ENCODE assay signal across 14 cellular contexts in genomic region chr6:134902907-134903306, GRCh38.
"Had no signal": no experiment of that assay in that cellular context is flagged by ENCODE, and none has a peak within 500 bp of the region (broad histone marks: within the 10 kb centered on the region; RNA-seq: fewer than 3 reads in every experiment).

No MANE protein-coding gene starts in this region.

- H3K4me1 Mint-ChIP-seq: activated B cell treated with CpG ODN at 0.5 μM for 24 hours; central memory CD8-positive, alpha-beta T cell had no signal

- H3K4me1 ChIP-seq: body of pancreas had no signal

- H3K9me3 Mint-ChIP-seq: activated B cell treated with CpG ODN at 0.5 μM for 24 hours; activated CD8-positive, alpha-beta T cell treated with anti-CD3 and anti-CD28 coated beads for 36 hours; central memory CD8-positive, alpha-beta T cell had no signal

- H3K27me3 ChIP-seq: body of pancreas, foreskin keratinocyte had no signal

- H3K27ac ChIP-seq: body of pancreas, foreskin keratinocyte had no signal

- H3K9me3 ChIP-seq: body of pancreas had no signal

- H3K36me3 Mint-ChIP-seq: activated naive CD8-positive, alpha-beta T cell had no signal

- H3K27me3 Mint-ChIP-seq: activated B cell treated with CpG ODN at 0.5 μM for 24 hours; activated CD8-positive, alpha-beta T cell treated with anti-CD3 and anti-CD28 coated beads for 36 hours; activated naive CD8-positive, alpha-beta T cell; central memory CD8-positive, alpha-beta T cell had no signal

- ATAC-seq: activated CD8-positive, alpha-beta T cell treated with anti-CD3 and anti-CD28 coated beads for 36 hours; activated T-cell treated with anti-CD3 and anti-CD28 coated beads, Interleukin-2, amount 50 U/mL, for 4 hours; body of pancreas; foreskin keratinocyte had no signal

- H3K4me3 ChIP-seq: body of pancreas, coronary artery had no signal

- H3K27ac Mint-ChIP-seq: activated B cell treated with CpG ODN at 0.5 μM for 24 hours; activated CD8-positive, alpha-beta T cell treated with anti-CD3 and anti-CD28 coated beads for 36 hours; activated naive CD8-positive, alpha-beta T cell had no signal

- DNase-seq: activated B cell treated with CpG ODN at 0.5 μM for 24 hours; activated CD4-positive, alpha-beta T cell treated with anti-CD3 and anti-CD28 coated beads for 48 hours; activated CD8-positive, alpha-beta T cell treated with anti-CD3 and anti-CD28 coated beads for 36 hours; activated gamma-delta T cell; activated T-cell treated with anti-CD3 and anti-CD28 coated beads, Interleukin-2, amount 50 U/mL, for 4 hours; amygdala; effector CD4-positive, alpha-beta T cell; foreskin keratinocyte; stimulated activated CD4-positive, alpha-beta T cell treated with anti-CD3 and anti-CD28 coated beads, Interleukin-2, amount 100 ng/mL, for 48 hours; stimulated activated naive CD4-positive, alpha-beta T cell treated with Interleukin-2 at 50 U/mL for 16 hours had no signal

- H3K4me3 Mint-ChIP-seq: activated B cell treated with CpG ODN at 0.5 μM for 24 hours; activated CD8-positive, alpha-beta T cell treated with anti-CD3 and anti-CD28 coated beads for 36 hours; activated naive CD8-positive, alpha-beta T cell; activated T-cell treated with anti-CD3 and anti-CD28 coated beads, Interleukin-2, amount 50 U/mL, for 4 hours; central memory CD8-positive, alpha-beta T cell had no signal
